17 cellular contexts compared by ENCODE assay signal in genomic region chr2:20483496-20483895, GRCh38. TPM values are rescaled to one million over a fixed set of nuclear protein-coding genes. Genes with fewer than 3 reads are reported as not detected.
A peak's percentile ranks its signal among the peaks of the same experiment; 100 is the strongest.
DNase-seq lines count a peak whose midpoint lies in the region; ATAC-seq, FAIRE-seq and TF ChIP-seq lines count a peak whose summit lies in the region.
"Had no signal": no experiment of that assay in that cellular context is flagged by ENCODE, and none has a peak within 500 bp of the region (broad histone marks: within the 10 kb centered on the region; RNA-seq: fewer than 3 reads in every experiment).

No MANE protein-coding gene starts in this region.

- intact Hi-C loops in lower leg skin (cut with DNase I; ENCODE audit: low total_unique reads): no loop called here

- H3K79me2 ChIP-seq in H1 (ENCODE audit: control insufficient read depth in 1 of 2, insufficient read depth in 2 of 2, low read length in 2 of 2): no peaks in the 10 kb centered on the region

- H3K27ac ChIP-seq in H1 (ENCODE audit: low read depth, low read length) (no peak overlapping the region), skin epidermis (peak overlapping the region in 15 of 21 experiments; percentile 5 to 85 (median 55))
- H3K27ac ChIP-seq: PC-9 had no signal

- H3K4me1 ChIP-seq in H1 (replicated peaks in 1 of 4; ENCODE audit: control insufficient read depth in 3 of 4, insufficient read depth in 4 of 4, low read length in 3 of 4): peaks cover 9 to 13% (median 11%) of the 10 kb centered on the region in 4 experiments

- TF ChIP-seq RAD21 in H1 (IDR thresholded peaks at IDR 0.05 in 1 of 2, conservative IDR thresholded peaks at IDR 0.05 in 1 of 2; ENCODE audit: low read depth in 2 of 2, low read length in 2 of 2): no peak

- no peak overlapping the region for H3K14ac ChIP-seq in H1 (ENCODE audit: insufficient read length)

- no peak for ATAC-seq in HG03565 (IDR thresholded peaks at IDR 0.05; ENCODE audit: unreplicated experiment)
- ATAC-seq: activated CD8-positive, alpha-beta T cell treated with anti-CD3 and anti-CD28 coated beads for 36 hours had no signal

- no peak overlapping the region for H3K56ac ChIP-seq in H1 (replicated peaks; ENCODE audit: insufficient read length, low read depth, low read length)

- no peak overlapping the region for H2BK5ac ChIP-seq in H1 (ENCODE audit: low read depth, low read length)

- no peak overlapping the region for H4K91ac ChIP-seq in H1 (replicated peaks; ENCODE audit: insufficient read length, low read length)

- CTCF ChIA-PET in H1 (lab: Charles Lee; ENCODE audit: partially characterized antibody): interaction anchor here (0.6 to 1.0 kb wide), 2 partner anchors 16 to 23 kb away, joined by 3 read pairs; no protein-coding TSS in a partner anchor

- H2BK20ac ChIP-seq in H1 (ENCODE audit: low read length): no peak overlapping the region

- H3K23me2 ChIP-seq in H1 (ENCODE audit: low read depth, low read length): no peaks in the 10 kb centered on the region

- H2AFZ ChIP-seq in H1 (ENCODE audit: low read length): no peak overlapping the region
- H2AFZ ChIP-seq: PC-9 had no signal

- H4K8ac ChIP-seq in H1 (ENCODE audit: extremely low read depth, insufficient read depth, low read length): 0 out of 2 replicates have a peak overlapping the region, but pooled peaks have one; percentile 18

- no peak for TF ChIP-seq CTCF in NB4 (IDR thresholded peaks at IDR 0.05; ENCODE audit: low read depth, low read length)
- TF ChIP-seq CTCF in H1 (IDR thresholded peaks at IDR 0.05; ENCODE audit: control extremely low read depth in 1 of 3, insufficient read depth in 1 of 3, low read depth in 1 of 3, low read length in 3 of 3): no peak
- TF ChIP-seq CTCF in lower leg skin (IDR thresholded peaks at IDR 0.05): no peak

- no peak for FAIRE-seq in H1 (lab: Jason Lieb, UNC)
- FAIRE-seq: islet of Langerhans had no signal

- no peaks in the 10 kb centered on the region for H4K20me1 ChIP-seq in H1 (replicated peaks in 1 of 2; ENCODE audit: control insufficient read depth in 1 of 2, insufficient read depth in 2 of 2, low read length in 2 of 2)

- POLR2A ChIA-PET in H1 (lab: Charles Lee; ENCODE audit: partially characterized antibody): interaction anchor here (0.7 kb wide), 1 partner anchor 33 kb away, joined by 4 read pairs; no protein-coding TSS in a partner anchor

- no peak overlapping the region for H2AK5ac ChIP-seq in H1 (ENCODE audit: low read depth, low read length)

- no peak overlapping the region for H3K4ac ChIP-seq in H1 (replicated peaks; ENCODE audit: insufficient read length, low read depth, low read length)

- no peak overlapping the region for H3K23ac ChIP-seq in H1 (ENCODE audit: insufficient read length)

- no peak overlapping the region for H2BK15ac ChIP-seq in H1 (ENCODE audit: low read length)

- no peak overlapping the region for H2BK120ac ChIP-seq in H1 (replicated peaks; ENCODE audit: low read depth, low read length)

- H3K27me3 ChIP-seq in H1 (replicated peaks in 1 of 4; ENCODE audit: control insufficient read depth in 3 of 4, extremely low read depth in 1 of 4, insufficient read depth in 3 of 4, low read length in 3 of 4): no peaks in the 10 kb centered on the region

- no peaks in the 10 kb centered on the region for H3K9me3 ChIP-seq in H1 (ENCODE audit: insufficient read depth in 2 of 2, low read depth in 1 of 2, low read length in 1 of 2)

- H3K4me3 ChIP-seq in NB4 (ENCODE audit: low read depth, low read length) (no peak overlapping the region), H1 (ENCODE audit: extremely low read depth in 1 of 4, insufficient read depth in 2 of 4, low read depth in 3 of 4, low read length in 4 of 4) (no peak overlapping the region), lower leg skin (ENCODE audit: low read depth, poor library complexity, severe bottlenecking) (no peak overlapping the region), skin epidermis (no peak overlapping the region)
- H3K4me3 ChIP-seq: PC-9 had no signal

- no peaks in the 10 kb centered on the region for H3K79me1 ChIP-seq in H1 (ENCODE audit: low read depth, low read length)

- H3K36me3 ChIP-seq in H1 (ENCODE audit: control insufficient read depth in 2 of 4, insufficient read depth in 4 of 4, low read length in 3 of 4): no peaks in the 10 kb centered on the region

- H3K9ac ChIP-seq in H1 (replicated peaks in 1 of 4; ENCODE audit: extremely low read depth in 1 of 4, low read depth in 3 of 4, low read length in 3 of 4): no peak overlapping the region

- H4K5ac ChIP-seq in H1 (ENCODE audit: insufficient read length, low read depth, low read length): no peak overlapping the region

- WGBS in H1 (ENCODE audit: extremely low coverage in 1 of 2, insufficient coverage in 1 of 2, insufficient read length in 1 of 2, insufficient replicate concordance in 2 of 2, low coverage in 1 of 2, low lambda C conversion rate in 2 of 2, missing lambda C conversion rate in 1 of 2), 2 experiments: 100% methylated on average over 1 of the region's 1 CpG; no CpG with 5 or more reads in 1 of the 2 experiments
- WGBS in lower leg skin, 2 donors: 0 to 13% methylated on average over 1 of the region's 1 CpG

- TF ChIP-seq EP300 in H1 (IDR thresholded peaks at IDR 0.05; ENCODE audit: borderline replicate concordance in 1 of 2, low read depth in 2 of 2, low read length in 2 of 2): no peak

- H2BK12ac ChIP-seq in H1 (ENCODE audit: low read depth, low read length): no peak overlapping the region

- TF ChIP-seq POLR2A in NB4 (IDR thresholded peaks at IDR 0.05; ENCODE audit: extremely low read depth, insufficient read length) (no peak), H1 (IDR thresholded peaks at IDR 0.05; ENCODE audit: control extremely low read depth in 1 of 2, low read depth in 2 of 2, low read length in 2 of 2) (no peak), lower leg skin (IDR thresholded peaks at IDR 0.05) (no peak)

- DNase-seq in NB4 (ENCODE audit: low read depth): peak; percentile 20
- no peak for DNase-seq in H1 (ENCODE audit: low read depth in 1 of 2, low spot score in 2 of 2)
- peak; percentile 93 to 96 for DNase-seq in lower leg skin (ENCODE audit: low spot score in 2 of 2)
- no peak for DNase-seq in cerebellar nuclear complex (lab: John Stamatoyannopoulos, UW)
- DNase-seq in NCI-H526 (lab: John Stamatoyannopoulos, UW): no peak
- DNase-seq in AG08396 (ENCODE audit: low spot score): no peak
- DNase-seq: activated CD8-positive, alpha-beta T cell treated with anti-CD3 and anti-CD28 coated beads for 36 hours; activated naive CD4-positive, alpha-beta T cell; AML-193; DMS79; erythroblast; nephron progenitor cell; PC-9; stimulated activated CD8-positive, alpha-beta memory T cell treated with anti-CD3 and anti-CD28 coated beads, Interleukin-4, amount 100 ng/mL, for 48 hours had no signal

- H3K18ac ChIP-seq in H1 (ENCODE audit: extremely low read depth, low read length): no peak overlapping the region

- no peak overlapping the region for H3K4me2 ChIP-seq in H1 (ENCODE audit: insufficient read depth in 1 of 2, low read depth in 2 of 2, low read length in 2 of 2)
- H3K4me2 ChIP-seq: PC-9 had no signal

TF ChIP-seq in H1, 55 proteins besides CTCF, POLR2A, EP300 and RAD21:
- no peak for TF ChIP-seq ASH2L (IDR thresholded peaks at IDR 0.05; ENCODE audit: low read length)

RNA-seq across cellular contexts. Expression of gene RHOB, which starts 36.6 kb away (rescaled TPM):
- total RNA-seq in H1 (2021; fragmentation: NEBNext Ultra II Directional; extraction: Animal tissue kit (Norgen Biotek cat#: 25700)): 9.5 and 13.5 TPM in 2 replicates
- polyA plus RNA-seq in H1 (2011; rRNA removed): 9.3 and 17.8 TPM in 2 replicates
- 12.2 TPM for polyA plus RNA-seq in H1 (2011; cell fraction: cytosol; rRNA removed)
- 12.4 TPM for polyA plus RNA-seq in H1 (2011; cell fraction: nucleus; rRNA removed)
- 6.7 to 9.6 TPM (median 7.6 TPM) in 4 replicates for polyA plus RNA-seq in H1 (2012, experiment 1 of 2)
- polyA plus RNA-seq in H1 (2012, experiment 2 of 2): 14.3 TPM
- 5.4 TPM for polyA plus RNA-seq in H1 (2013, experiment 1 of 2)
- polyA plus RNA-seq in H1 (2013, experiment 2 of 2): 5.6 TPM
- 3.1 and 4.1 TPM in 2 replicates for polyA minus RNA-seq in H1 (2011; rRNA and poly(A)+ RNA removed)
- polyA minus RNA-seq in H1 (2011; cell fraction: cytosol; rRNA and poly(A)+ RNA removed): 12.4 TPM
- 40.4 TPM for polyA minus RNA-seq in H1 (2011; cell fraction: nucleus; rRNA and poly(A)+ RNA removed)
- 100 to 1,000 TPM; 569 to 894 (median 709) TPM for total RNA-seq in lower leg skin

Comparison
In these comparisons a context has a peak if more than half of its experiments do, and no peak if none do; other contexts are left out.
1. DNase-seq: peak in NB4 (single experiment) and lower leg skin (2 of 2); none in H1 (0 of 2), cerebellar nuclear complex (0 of 2), NCI-H526 (0 of 2) and AG08396 (single experiment).
2. RNA of gene RHOB, which starts 36.6 kb away (total RNA-seq): 569 to 894 TPM in lower leg skin; 9.5 to 13.5 TPM in H1; every median in the first group is over 10 times any median in the second.